In the genomic region with DNA sequence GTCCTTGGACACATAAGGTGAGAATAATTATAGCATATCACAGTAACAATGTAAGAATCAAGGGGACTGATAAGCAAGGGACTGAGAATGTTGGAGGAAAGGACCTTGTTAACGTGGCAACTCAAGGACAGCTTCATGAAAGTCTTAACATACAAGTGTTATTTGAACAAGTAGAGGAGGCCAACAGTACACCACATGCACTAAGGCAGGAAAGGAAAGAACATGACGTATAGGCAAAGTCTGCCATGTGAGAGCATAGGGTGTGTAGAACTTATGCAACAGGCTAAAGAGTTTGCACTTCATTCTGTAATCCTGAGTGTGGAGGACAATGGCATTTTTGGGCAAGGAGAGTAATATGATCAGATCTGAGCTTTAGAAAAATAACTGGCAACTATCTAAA, we compare ENCODE assay signal across 25 cellular contexts. TPM values are rescaled to one million over a fixed set of nuclear protein-coding genes. Genes with fewer than 3 reads are reported as not detected.
"Had no signal": no experiment of that assay in that cellular context is flagged by ENCODE, and none has a peak within 500 bp of the region (broad histone marks: within the 10 kb centered on the region; RNA-seq: fewer than 3 reads in every experiment).

No MANE protein-coding gene starts in this region.

- H3K9me3 ChIP-seq: colonic mucosa, gastrocnemius medialis had no signal

- ATAC-seq: effector memory CD8-positive, alpha-beta T cell; gastrocnemius medialis; heart right ventricle; left lobe of liver; left ventricle myocardium superior had no signal

- H3K27me3 ChIP-seq: colonic mucosa, esophagus muscularis mucosa, gastrocnemius medialis, heart right ventricle had no signal

- DNase-seq: colonic mucosa; cortex of kidney; effector CD8-positive, alpha-beta T cell; effector memory CD8-positive, alpha-beta T cell; endodermal cell; foreskin fibroblast; foreskin melanocyte; gastrocnemius medialis; glutamatergic neuron; head of caudate nucleus; heart right ventricle; hippocampal formation; left colon; left ventricle myocardium superior; mammary epithelial cell; mesendoderm; midbrain had no signal

- H3K36me3 ChIP-seq: colonic mucosa, esophagus muscularis mucosa, gastrocnemius medialis, heart right ventricle had no signal

- FAIRE-seq: endometrium, islet of Langerhans, keratinocyte had no signal

- H3K4me3 ChIP-seq: colonic mucosa, esophagus muscularis mucosa, gastrocnemius medialis, heart right ventricle, lung had no signal

- H3K4me1 ChIP-seq: colonic mucosa, esophagus muscularis mucosa, gastrocnemius medialis, heart right ventricle had no signal

- H3K27ac ChIP-seq: colonic mucosa, esophagus muscularis mucosa, gastrocnemius medialis, heart right ventricle had no signal

RNA-seq across cellular contexts. Expression of gene DIRAS3, which starts 33.3 kb away (rescaled TPM):
- total RNA-seq: epithelial cell of proximal tubule, mononuclear cell had no signal
